Comparison of ENCODE assay signal across 19 cellular contexts in the genomic region with DNA sequence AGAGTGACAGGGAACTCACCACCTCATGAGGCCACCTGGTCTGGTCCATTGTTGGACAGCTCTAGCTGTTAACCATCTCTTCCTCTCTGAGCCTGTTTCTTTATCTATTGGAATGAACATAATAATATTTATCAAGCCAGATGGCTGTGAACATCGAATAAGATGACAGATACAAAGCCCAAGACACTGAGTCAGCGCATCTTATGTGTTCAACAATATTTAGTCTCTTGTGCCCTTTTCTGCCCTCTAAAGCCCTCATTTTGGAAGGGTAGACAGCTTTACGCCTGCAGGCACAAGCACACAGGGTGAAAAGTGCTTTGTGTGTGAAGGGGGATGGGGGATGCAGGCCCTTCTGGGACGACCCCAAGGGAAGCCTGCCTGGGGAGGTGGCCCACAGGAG.
DNase-seq lines count a peak whose midpoint lies in the region; ATAC-seq, FAIRE-seq and TF ChIP-seq lines count a peak whose summit lies in the region.
"Had no signal": no experiment of that assay in that cellular context is flagged by ENCODE, and none has a peak within 500 bp of the region (broad histone marks: within the 10 kb centered on the region; RNA-seq: fewer than 3 reads in every experiment).

No MANE protein-coding gene starts in this region.

- TF ChIP-seq POLR2A in HepG2 (IDR thresholded peaks at IDR 0.05; ENCODE audit: insufficient read depth in 1 of 2, low read depth in 2 of 2, low read length in 2 of 2): no peak
- TF ChIP-seq POLR2A in right lobe of liver (IDR thresholded peaks at IDR 0.05): no peak
- no peak for TF ChIP-seq POLR2A in K562 (conservative IDR thresholded peaks at IDR 0.05)

- POLR2A ChIA-PET in HepG2 (lab: Yijun Ruan, JAX): no interaction called here
- POLR2A ChIA-PET in K562 (lab: Yijun Ruan, JAX): no interaction called here

- 47% methylated on average over 4 of the region's 4 CpGs for WGBS in HepG2 (ENCODE audit: low lambda C conversion rate)
- 66% methylated on average over 3 of the region's 4 CpGs for WGBS in right lobe of liver (ENCODE audit: insufficient coverage, low coverage, low lambda C conversion rate, missing lambda C conversion rate)
- WGBS in K562 (ENCODE audit: insufficient coverage, low coverage, missing lambda C conversion rate): 14% methylated on average over 4 of the region's 4 CpGs

- DNase-seq in HepG2 (ENCODE audit: low spot score) (no peak), right lobe of liver (no peak), K562 (ENCODE audit: extremely low read depth in 1 of 4, low spot score in 3 of 4) (no peak), epidermal melanocyte (ENCODE audit: insufficient read length, low spot score) (peak; percentile 1), Kasumi-1 (lab: John Stamatoyannopoulos, UW) (no peak), BE2C (no peak)
- no peak for DNase-seq in activated CD4-positive, alpha-beta T cell treated with anti-CD3 and anti-CD28 coated beads, Interleukin-2, amount 50 U/mL, for 48 hours
- DNase-seq: CD8-positive, alpha-beta T cell; COR-L47; DMS153; DMS79 treated with DMSO at 0.1 percent for 48 hours; EL had no signal

- H2AFZ ChIP-seq in HepG2 (ENCODE audit: low read length) (no peak overlapping the region), K562 (ENCODE audit: low read depth, low read length) (no peak overlapping the region)
- H2AFZ ChIP-seq: GM23338 had no signal

- H3K27ac ChIP-seq in HepG2 (ENCODE audit: extremely low read length, insufficient read depth, low read length) (no peak overlapping the region), right lobe of liver (no peak overlapping the region), K562 (ENCODE audit: extremely low read depth, low read depth, low read length) (no peak overlapping the region)

- TF ChIP-seq EP300 in HepG2 (IDR thresholded peaks at IDR 0.05; ENCODE audit: low read depth in 2 of 2, low read length in 2 of 2): no peak
- TF ChIP-seq EP300 in HepG2 (CRISPR knock-in tag; IDR thresholded peaks at IDR 0.05; ENCODE audit: borderline replicate concordance): no peak
- no peak for TF ChIP-seq EP300 in K562 (IDR thresholded peaks at IDR 0.05; ENCODE audit: low read length)

- CTCF ChIA-PET in HepG2 (lab: Yijun Ruan, JAX; ENCODE audit: low intra/inter-chr PET ratio, low total read pairs) (no interaction called here), K562 (lab: Yijun Ruan, JAX; ENCODE audit: low intra/inter-chr PET ratio) (no interaction called here)

- H3K36me3 ChIP-seq in HepG2 (replicated peaks in 1 of 2; ENCODE audit: control insufficient read depth in 1 of 2, insufficient read depth in 2 of 2, low read length in 2 of 2) (no peaks in the 10 kb centered on the region), right lobe of liver (no peaks in the 10 kb centered on the region), K562 (ENCODE audit: control insufficient read depth, insufficient read depth, low read length) (no peaks in the 10 kb centered on the region), BE2C (no peaks in the 10 kb centered on the region)

- H4K20me1 ChIP-seq in HepG2 (ENCODE audit: insufficient read depth, low read length) (no peaks in the 10 kb centered on the region; the same call in 1 of the 2 replicates), K562 (replicated peaks; ENCODE audit: control insufficient read depth, insufficient read depth, low read length) (peaks cover 14% of the 10 kb centered on the region)

- in situ Hi-C loops in HepG2 (cut with HindIII; ENCODE audit: extremely low pct_ligation_motif_present, low pct_unique_long_range_greater_than_20kb) (no loop called here), K562 (cut with MboI) (no loop called here)

- intact Hi-C loops in HepG2 (cut with micrococcal nuclease; ENCODE audit: unreplicated experiment): no loop called here
- intact Hi-C loops in right lobe of liver (cut with DNase I): no loop called here
- intact Hi-C loops in K562 (cut with micrococcal nuclease): no loop called here

- TF ChIP-seq CTCF in HepG2 (CRISPR knock-in tag; IDR thresholded peaks at IDR 0.05) (no peak), right lobe of liver (IDR thresholded peaks at IDR 0.05) (no peak), K562 (IDR thresholded peaks at IDR 0.05 in 2 of 3, conservative IDR thresholded peaks at IDR 0.05 in 1 of 3; ENCODE audit: insufficient read depth in 2 of 3, low read depth in 1 of 3, low read length in 3 of 3) (no peak), BE2C (IDR thresholded peaks at IDR 0.05; ENCODE audit: low read depth, low read length) (no peak)

- H3K4me1 ChIP-seq in HepG2 (ENCODE audit: insufficient read depth, low read length) (peaks cover 14% of the 10 kb centered on the region), right lobe of liver (peaks cover 0 to 13% (median 4%) of the 10 kb centered on the region in 4 donors), K562 (replicated peaks in 1 of 2; ENCODE audit: control insufficient read depth in 2 of 2, insufficient read depth in 2 of 2, low read length in 2 of 2) (peaks cover 0 to 8% of the 10 kb centered on the region in 2 experiments; a peak in 2 of 5 replicates), BE2C (no peaks in the 10 kb centered on the region; the same call in 1 of the 2 replicates)

- no peak for FAIRE-seq in HepG2 (lab: Jason Lieb, UNC)
- no peak for FAIRE-seq in K562 (lab: Jason Lieb, UNC)
- FAIRE-seq: A204.1, D721Med, G401.6, GM12891, HTR-8/SVneo had no signal

- no TSS peak for BruUV-seq in HepG2 (replicated peaks; lab: Mats Ljungman, UMichigan)
- no TSS peak for BruUV-seq in K562 (replicated peaks; lab: Mats Ljungman, UMichigan)

- no peaks in the 10 kb centered on the region for H3K9me1 ChIP-seq in K562 (ENCODE audit: control insufficient read depth, insufficient read depth, low read length)

- H3K9me3 ChIP-seq in HepG2 (ENCODE audit: low read length) (peaks cover 5% of the 10 kb centered on the region), right lobe of liver (no peaks in the 10 kb centered on the region), K562 (replicated peaks; ENCODE audit: control insufficient read depth, insufficient read depth, low read depth, low read length) (no peaks in the 10 kb centered on the region), BE2C (no peaks in the 10 kb centered on the region)

- H3K79me2 ChIP-seq in HepG2 (ENCODE audit: insufficient read depth, low read length) (no peaks in the 10 kb centered on the region), K562 (ENCODE audit: control insufficient read depth, insufficient read depth, low read length) (no peaks in the 10 kb centered on the region)

- ATAC-seq in HepG2: no peak
- ATAC-seq in right lobe of liver: no peak
- no peak for ATAC-seq in K562
- ATAC-seq in GM21367 (IDR thresholded peaks at IDR 0.05; ENCODE audit: unreplicated experiment): no peak
- ATAC-seq: CD8-positive, alpha-beta T cell; GM23338 had no signal

- H3K4me3 ChIP-seq in HepG2 (replicated peaks in 1 of 3; ENCODE audit: insufficient read depth in 1 of 3, low read depth in 2 of 3, low read length in 3 of 3) (no peak overlapping the region), right lobe of liver (no peak overlapping the region), K562 (no peak overlapping the region), BE2C (ENCODE audit: low read depth, low read length) (no peak overlapping the region)
- H3K4me3 ChIP-seq: GM23338 had no signal

- H3K27me3 ChIP-seq in HepG2 (ENCODE audit: control insufficient read depth in 1 of 2, insufficient read depth in 2 of 2, low read length in 2 of 2) (peaks cover 20 to 87% of the 10 kb centered on the region in 2 experiments), right lobe of liver (no peaks in the 10 kb centered on the region), K562 (ENCODE audit: control insufficient read depth in 2 of 2, insufficient read depth in 2 of 2, low read length in 2 of 2) (peaks cover 32 to 85% of the 10 kb centered on the region in 2 experiments), BE2C (no peaks in the 10 kb centered on the region)

- no peak for TF ChIP-seq RAD21 in HepG2 (CRISPR knock-in tag; IDR thresholded peaks at IDR 0.05)
- no peak for TF ChIP-seq RAD21 in K562 (CRISPR knock-in tag; conservative IDR thresholded peaks at IDR 0.05 in 1 of 2, IDR thresholded peaks at IDR 0.05 in 1 of 2)

- H3K4me2 ChIP-seq in HepG2 (ENCODE audit: low read depth, low read length) (no peak overlapping the region), K562 (ENCODE audit: insufficient read depth, low read length) (no peak overlapping the region)
- H3K4me2 ChIP-seq: GM23338 had no signal

- H3K9ac ChIP-seq in HepG2 (ENCODE audit: insufficient read depth, low read depth, low read length) (no peak overlapping the region), K562 (ENCODE audit: insufficient read depth in 1 of 2, low read depth in 2 of 2, low read length in 2 of 2) (no peak overlapping the region)

TF ChIP-seq in HepG2, 621 proteins besides CTCF, POLR2A, EP300 and RAD21 (continues in another document):
- TF ChIP-seq MYC (CRISPR knock-in tag; IDR thresholded peaks at IDR 0.05; ENCODE audit: borderline replicate concordance) (no peak), ZNF260 (CRISPR knock-in tag; IDR thresholded peaks at IDR 0.05; ENCODE audit: borderline replicate concordance, low read depth) (no peak), MAFF (IDR thresholded peaks at IDR 0.05; ENCODE audit: low read depth, low read length) (0 out of 2 replicates have a peak, but pooled peaks have one; percentile 24), GFI1 (CRISPR knock-in tag; IDR thresholded peaks at IDR 0.05; ENCODE audit: borderline replicate concordance) (no peak), HNRNPUL1 (IDR thresholded peaks at IDR 0.05; ENCODE audit: low read depth, low read length) (no peak), ZNF83 (CRISPR knock-in tag; IDR thresholded peaks at IDR 0.05; ENCODE audit: borderline replicate concordance) (no peak), ZKSCAN1 (IDR thresholded peaks at IDR 0.05; ENCODE audit: low read length) (no peak), MBNL3 (CRISPR knock-in tag; conservative IDR thresholded peaks at IDR 0.05) (no peak), MAFK (conservative IDR thresholded peaks at IDR 0.05 in 1 of 2, IDR thresholded peaks at IDR 0.05 in 1 of 2; ENCODE audit: low read length in 2 of 2) (peak in 1 of 2 experiments; percentile 63; a peak in 3 of 4 replicates)

TF ChIP-seq in K562, 482 proteins besides CTCF, POLR2A, EP300 and RAD21:
- TF ChIP-seq, protein P1, sequence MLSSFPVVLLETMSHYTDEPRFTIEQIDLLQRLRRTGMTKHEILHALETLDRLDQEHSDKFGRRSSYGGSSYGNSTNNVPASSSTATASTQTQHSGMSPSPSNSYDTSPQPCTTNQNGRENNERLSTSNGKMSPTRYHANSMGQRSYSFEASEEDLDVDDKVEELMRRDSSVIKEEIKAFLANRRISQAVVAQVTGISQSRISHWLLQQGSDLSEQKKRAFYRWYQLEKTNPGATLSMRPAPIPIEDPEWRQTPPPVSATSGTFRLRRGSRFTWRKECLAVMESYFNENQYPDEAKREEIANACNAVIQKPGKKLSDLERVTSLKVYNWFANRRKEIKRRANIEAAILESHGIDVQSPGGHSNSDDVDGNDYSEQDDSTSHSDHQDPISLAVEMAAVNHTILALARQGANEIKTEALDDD (IDR thresholded peaks at IDR 0.05): no peak
- 0 out of 2 replicates have a peak, but pooled peaks have one; percentile 24 for TF ChIP-seq ZNF316 (IDR thresholded peaks at IDR 0.05)
